ENCODE assay signal across 24 cellular contexts in the genomic region with DNA sequence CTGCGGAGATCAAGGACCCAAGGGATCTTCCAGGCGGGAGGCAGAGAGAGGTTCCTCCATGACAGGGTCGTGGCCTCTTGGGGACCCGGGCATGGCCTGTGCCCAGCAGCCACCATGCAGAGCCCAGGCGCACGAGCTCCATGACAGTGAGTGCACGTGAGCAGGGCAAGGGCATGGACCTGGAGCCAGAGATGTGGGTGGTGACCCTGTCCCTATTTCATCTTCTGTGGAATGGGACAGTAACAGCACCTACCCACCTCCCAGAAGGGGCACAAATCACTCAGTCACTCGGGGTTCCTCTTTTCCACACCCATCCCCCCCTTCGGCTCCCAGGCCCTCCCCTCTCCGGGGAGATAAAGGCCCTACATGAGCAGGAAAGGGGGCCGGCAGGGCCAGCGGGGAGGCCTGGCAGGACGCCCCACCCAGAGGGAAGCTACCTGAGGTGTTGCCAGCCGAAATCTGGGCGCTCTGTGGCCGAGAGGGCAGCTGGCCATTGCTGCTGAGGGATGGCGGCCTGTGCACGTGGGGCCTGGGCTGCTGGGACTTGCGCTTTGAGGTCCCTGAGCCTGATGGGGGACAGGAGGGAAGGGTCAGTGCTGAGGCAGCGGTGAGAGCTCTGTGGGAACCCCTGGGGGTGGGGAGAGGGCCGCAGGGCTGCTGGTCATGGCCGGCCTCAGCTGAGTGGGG. TPM values are rescaled to one million over a fixed set of nuclear protein-coding genes. Genes with fewer than 3 reads are reported as not detected.
DNase-seq lines count a peak whose midpoint lies in the region; ATAC-seq, FAIRE-seq and TF ChIP-seq lines count a peak whose summit lies in the region.
"Had no signal": no experiment of that assay in that cellular context is flagged by ENCODE, and none has a peak within 500 bp of the region (broad histone marks: within the 10 kb centered on the region; RNA-seq: fewer than 3 reads in every experiment).

No MANE protein-coding gene starts in this region.

- no peak for TF ChIP-seq RAD21 in SK-N-SH (IDR thresholded peaks at IDR 0.05; ENCODE audit: low read length)
- no peak for TF ChIP-seq RAD21 in HepG2 (CRISPR knock-in tag; IDR thresholded peaks at IDR 0.05)

- H3K27ac ChIP-seq in SK-N-SH (ENCODE audit: low read depth in 2 of 2, low read length in 1 of 2) (no peak overlapping the region), SU-DHL-6 (ENCODE audit: low read depth, low read length) (peak overlapping the region; percentile 98), HepG2 (ENCODE audit: extremely low read length, insufficient read depth, low read length) (no peak overlapping the region)
- H3K27ac ChIP-seq in BLaER1 treated with 17β-estradiol and CSF1 and Interleukin-3, amounts not matched to agents 10 nM and 100 nM: peak overlapping the region in 3 of 11 experiments; percentile 2 to 36 (median 9); a peak in 4 of 22 replicates
- H3K27ac ChIP-seq: 22Rv1, cardiac muscle cell, KMS-11, parathyroid adenoma had no signal

- H3K9me2 ChIP-seq in SK-N-SH (no peaks in the 10 kb centered on the region), SU-DHL-6 (replicated peaks; ENCODE audit: insufficient read depth, low read length) (no peaks in the 10 kb centered on the region)

- in situ Hi-C loops in HepG2 (cut with HindIII; ENCODE audit: extremely low pct_ligation_motif_present, low pct_unique_long_range_greater_than_20kb): loop anchor here (5.0 kb wide), 1 partner anchor 153 kb away; no protein-coding TSS in a partner anchor

- intact Hi-C loops in HepG2 (cut with micrococcal nuclease; ENCODE audit: unreplicated experiment): loop anchor here (10.0 kb wide), 1 partner anchor 91 kb away; no protein-coding TSS in a partner anchor

- no peak overlapping the region for H2AFZ ChIP-seq in SK-N-SH (ENCODE audit: low read depth)
- H2AFZ ChIP-seq in SU-DHL-6 (ENCODE audit: low read depth, low read length, severe bottlenecking): no peak overlapping the region
- no peak overlapping the region for H2AFZ ChIP-seq in HepG2 (ENCODE audit: low read length)
- H2AFZ ChIP-seq: parathyroid adenoma had no signal

- no peak overlapping the region for H3K4me3 ChIP-seq in SK-N-SH (ENCODE audit: low read depth in 2 of 2, low read length in 1 of 2)
- H3K4me3 ChIP-seq in BLaER1 treated with 17β-estradiol and CSF1 and Interleukin-3, amounts not matched to agents 10 nM and 100 nM: no peak overlapping the region
- H3K4me3 ChIP-seq in SU-DHL-6 (ENCODE audit: insufficient read depth, low read length, poor library complexity, severe bottlenecking): no peak overlapping the region
- no peak overlapping the region for H3K4me3 ChIP-seq in HepG2 (replicated peaks in 1 of 3; ENCODE audit: insufficient read depth in 1 of 3, low read depth in 2 of 3, low read length in 3 of 3)
- H3K4me3 ChIP-seq: cardiac muscle cell had no signal

- H3K4me1 ChIP-seq in SK-N-SH (ENCODE audit: control insufficient read depth in 1 of 2, insufficient read depth in 2 of 2, low read depth in 1 of 2, low read length in 1 of 2): peaks cover 5 to 7% of the 10 kb centered on the region in 2 experiments; a peak in 1 of 4 replicates
- H3K4me1 ChIP-seq in BLaER1 treated with 17β-estradiol and CSF1 and Interleukin-3, amounts not matched to agents 10 nM and 100 nM: peaks cover 57 to 72% (median 67%) of the 10 kb centered on the region in 10 experiments
- peaks cover 14% of the 10 kb centered on the region for H3K4me1 ChIP-seq in HepG2 (ENCODE audit: insufficient read depth, low read length)
- H3K4me1 ChIP-seq: BE2C had no signal

- H3K4me2 ChIP-seq in SK-N-SH (no peak overlapping the region), SU-DHL-6 (ENCODE audit: low read depth, low read length, poor library complexity, severe bottlenecking) (peak overlapping the region; percentile 19), HepG2 (ENCODE audit: low read depth, low read length) (no peak overlapping the region)
- H3K4me2 ChIP-seq in BLaER1 treated with 17β-estradiol and CSF1 and Interleukin-3, amounts not matched to agents 10 nM and 100 nM: peak overlapping the region in 10 of 11 experiments; percentile 12 to 59 (median 42); a peak in 17 of 22 replicates
- H3K4me2 ChIP-seq: KMS-11 had no signal

- no peak for TF ChIP-seq POLR2A in HepG2 (IDR thresholded peaks at IDR 0.05; ENCODE audit: insufficient read depth in 1 of 2, low read depth in 2 of 2, low read length in 2 of 2)

- H4K20me1 ChIP-seq in SK-N-SH (ENCODE audit: insufficient read depth) (0 out of 2 replicates have a peak, but pooled peaks cover 4% of the 10 kb centered on the region), SU-DHL-6 (ENCODE audit: low read depth, low read length) (no peaks in the 10 kb centered on the region), HepG2 (ENCODE audit: insufficient read depth, low read length) (no peaks in the 10 kb centered on the region)
- peaks cover 0 to 39% (median 0%) of the 10 kb centered on the region in 11 experiments; a peak in 7 of 22 replicates for H4K20me1 ChIP-seq in BLaER1 treated with 17β-estradiol and CSF1 and Interleukin-3, amounts not matched to agents 10 nM and 100 nM

- TF ChIP-seq EP300 in SK-N-SH (IDR thresholded peaks at IDR 0.05; ENCODE audit: borderline replicate concordance in 1 of 2, low read depth in 1 of 2, low read length in 1 of 2): no peak
- TF ChIP-seq EP300 in HepG2 (IDR thresholded peaks at IDR 0.05; ENCODE audit: low read depth in 2 of 2, low read length in 2 of 2): no peak
- TF ChIP-seq EP300 in HepG2 (CRISPR knock-in tag; IDR thresholded peaks at IDR 0.05; ENCODE audit: borderline replicate concordance): no peak

- POLR2A ChIA-PET in SK-N-SH (lab: Yijun Ruan, JAX): no interaction called here
- POLR2A ChIA-PET in HepG2 (lab: Yijun Ruan, JAX): interaction anchor here (1.1 kb wide), 1 partner anchor 9 kb away, joined by 3 read pairs; no protein-coding TSS in a partner anchor

- H3K36me3 ChIP-seq in SK-N-SH (replicated peaks in 1 of 2; ENCODE audit: control insufficient read depth in 1 of 2, insufficient read depth in 2 of 2, low read length in 1 of 2) (peaks cover 0 to 10% of the 10 kb centered on the region in 2 experiments), SU-DHL-6 (ENCODE audit: low read length) (no peaks in the 10 kb centered on the region), HepG2 (replicated peaks in 1 of 2; ENCODE audit: control insufficient read depth in 1 of 2, insufficient read depth in 2 of 2, low read length in 2 of 2) (peaks cover 0 to 3% of the 10 kb centered on the region in 2 experiments; a peak in 2 of 5 replicates)
- H3K36me3 ChIP-seq in BLaER1 treated with 17β-estradiol and CSF1 and Interleukin-3, amounts not matched to agents 10 nM and 100 nM: peaks cover 0 to 11% (median 7%) of the 10 kb centered on the region in 11 experiments; a peak in 18 of 22 replicates
- H3K36me3 ChIP-seq: BE2C, cardiac muscle cell had no signal

- CTCF ChIA-PET in SK-N-SH (lab: Yijun Ruan, JAX) (interaction anchor here (0.7 to 4.2 kb wide), 13 partner anchors 9 to 261 kb away, joined by 3 to 31 read pairs (median 4); a partner anchor contains a TSS), HepG2 (lab: Yijun Ruan, JAX; ENCODE audit: low intra/inter-chr PET ratio, low total read pairs) (interaction anchor here (0.8 kb wide), 1 partner anchor 154 kb away, joined by 4 read pairs; no protein-coding TSS in a partner anchor)

- ATAC-seq in SK-N-SH treated with all-trans-retinoic acid at 6 μM for 48 hours (no peak), HepG2 (no peak), GM21576 (IDR thresholded peaks at IDR 0.05; ENCODE audit: unreplicated experiment) (no peak), GM21737 (IDR thresholded peaks at IDR 0.05; ENCODE audit: unreplicated experiment) (no peak)

- DNase-seq in SK-N-SH: peak; percentile 36
- no peak for DNase-seq in HepG2 (ENCODE audit: low spot score)
- no peak for DNase-seq in NOMO-1 (lab: John Stamatoyannopoulos, UW; ENCODE audit: unreplicated experiment in 2 of 2)
- DNase-seq: activated CD4-positive, alpha-beta T cell treated with anti-CD3 and anti-CD28 coated beads, Interleukin-2, amount 50 U/mL, for 48 hours; amygdala; BE2C; dermis blood vessel endothelial cell; GDM1; mammary epithelial cell; NCI-H1930; NCI-H446 treated with DMSO at 0.1 percent for 48 hours; NK-92 treated with Interleukin-12 subunit alpha and Interleukin-12 subunit beta, amount 100 ng/mL, for 24 hours; stimulated activated CD4-positive, alpha-beta T cell treated with anti-CD3 and anti-CD28 coated beads, Interleukin-2, amount 100 ng/mL, for 48 hours had no signal

- H3F3A ChIP-seq in SK-N-SH (replicated peaks; ENCODE audit: insufficient read depth): peaks cover 3% of the 10 kb centered on the region
- peaks cover 29% of the 10 kb centered on the region for H3F3A ChIP-seq in SU-DHL-6 (ENCODE audit: insufficient read depth)

- no peak for FAIRE-seq in HepG2 (lab: Jason Lieb, UNC)
- FAIRE-seq: keratinocyte, urothelium cell line had no signal

- no peaks in the 10 kb centered on the region for H3K27me3 ChIP-seq in SK-N-SH (ENCODE audit: insufficient read depth)
- H3K27me3 ChIP-seq in BLaER1 treated with 17β-estradiol and CSF1 and Interleukin-3, amounts not matched to agents 10 nM and 100 nM: no peaks in the 10 kb centered on the region
- H3K27me3 ChIP-seq in SU-DHL-6 (ENCODE audit: low read length): no peaks in the 10 kb centered on the region
- H3K27me3 ChIP-seq in HepG2 (ENCODE audit: control insufficient read depth in 1 of 2, insufficient read depth in 2 of 2, low read length in 2 of 2): no peaks in the 10 kb centered on the region
- H3K27me3 ChIP-seq: BE2C, cardiac muscle cell had no signal

- H3K9ac ChIP-seq in SK-N-SH (no peak overlapping the region), SU-DHL-6 (ENCODE audit: low read length) (peak overlapping the region; percentile 13; the same call in 1 of the 2 replicates), HepG2 (ENCODE audit: insufficient read depth, low read depth, low read length) (no peak overlapping the region)
- H3K9ac ChIP-seq in BLaER1 treated with 17β-estradiol and CSF1 and Interleukin-3, amounts not matched to agents 10 nM and 100 nM: peak overlapping the region in 2 of 11 experiments; percentile 26 to 33; a peak in 2 of 22 replicates
- H3K9ac ChIP-seq: KMS-11, parathyroid adenoma had no signal

- WGBS in SK-N-SH (ENCODE audit: low lambda C conversion rate): 92% methylated on average over 19 of the region's 22 CpGs
- WGBS in HepG2 (ENCODE audit: low lambda C conversion rate): 85% methylated on average over 17 of the region's 22 CpGs

- peaks cover 12% of the 10 kb centered on the region; the same call in 1 of the 2 replicates for H3K79me2 ChIP-seq in SK-N-SH (ENCODE audit: insufficient read depth)
- H3K79me2 ChIP-seq in SU-DHL-6 (ENCODE audit: insufficient read depth, low read length): no peaks in the 10 kb centered on the region
- H3K79me2 ChIP-seq in HepG2 (ENCODE audit: insufficient read depth, low read length): no peaks in the 10 kb centered on the region
- H3K79me2 ChIP-seq: parathyroid adenoma had no signal

- no peaks in the 10 kb centered on the region for H3K9me3 ChIP-seq in SK-N-SH
- H3K9me3 ChIP-seq in BLaER1 treated with 17β-estradiol and CSF1 and Interleukin-3, amounts not matched to agents 10 nM and 100 nM (replicated peaks in 1 of 11): no peaks in the 10 kb centered on the region
- H3K9me3 ChIP-seq in SU-DHL-6 (ENCODE audit: insufficient read depth, low read length): no peaks in the 10 kb centered on the region
- no peaks in the 10 kb centered on the region for H3K9me3 ChIP-seq in HepG2 (ENCODE audit: low read length)
- H3K9me3 ChIP-seq: BE2C had no signal

- no peak for TF ChIP-seq CTCF in SK-N-SH (IDR thresholded peaks at IDR 0.05)
- no peak for TF ChIP-seq CTCF in SU-DHL-6 (IDR thresholded peaks at IDR 0.05; ENCODE audit: insufficient read depth, low read length, poor library complexity, severe bottlenecking)
- TF ChIP-seq CTCF in HepG2 (CRISPR knock-in tag; IDR thresholded peaks at IDR 0.05): no peak

- BruUV-seq in HepG2 (replicated peaks; lab: Mats Ljungman, UMichigan): no TSS peak

RNA-seq across cellular contexts. Expression of a gene that starts 10.4 kb away (rescaled TPM):
- polyA plus RNA-seq in SK-N-SH (2012; rRNA removed) (16.7 and 27.0 TPM in 2 replicates), HepG2 (2011; rRNA removed) (50.5 and 89.7 TPM in 2 replicates)
- polyA plus RNA-seq in SK-N-SH (2012; cell fraction: cytosol; rRNA removed): 10.3 and 14.0 TPM in 2 replicates
- polyA plus RNA-seq in SK-N-SH (2012; cell fraction: nucleus; rRNA removed): 14.0 and 19.5 TPM in 2 replicates
- total RNA-seq in HepG2 (2016; rRNA removed; fragmentation: Illumina TruSeq; extraction: Trizol): 3.3 and 5.3 TPM in 2 replicates
- 6.8 and 10.0 TPM in 2 replicates for total RNA-seq in HepG2 (2016; cell fraction: cytosol; rRNA removed; fragmentation: Illumina TruSeq; extraction: Trizol; ENCODE audit: low read depth)
- 4.4 and 4.5 TPM in 2 replicates for total RNA-seq in HepG2 (2016; cell fraction: insoluble cytoplasmic fraction; rRNA removed; fragmentation: Illumina TruSeq; extraction: Trizol)
- 9.1 and 9.4 TPM in 2 replicates for total RNA-seq in HepG2 (2016; cell fraction: membrane; rRNA removed; fragmentation: Illumina TruSeq; extraction: Trizol)
- total RNA-seq in HepG2 (2016; cell fraction: nucleus; rRNA removed; fragmentation: Illumina TruSeq; extraction: Trizol): 2.6 and 3.2 TPM in 2 replicates
- polyA plus RNA-seq in HepG2 (2011; cell fraction: cytosol; rRNA removed): 14.6 and 28.0 TPM in 2 replicates
- 19.7 and 23.1 TPM in 2 replicates for polyA plus RNA-seq in HepG2 (2011; cell fraction: nucleus; rRNA removed)
- polyA plus RNA-seq in HepG2 (2012): 16.6 and 21.8 TPM in 2 replicates
- 26.5 and 33.4 TPM in 2 replicates for polyA plus RNA-seq in HepG2 (2016; cell fraction: cytosol; fragmentation: Illumina TruSeq; extraction: Trizol; ENCODE audit: low read depth)
- 15.4 and 17.2 TPM in 2 replicates for polyA plus RNA-seq in HepG2 (2016; cell fraction: insoluble cytoplasmic fraction; fragmentation: Illumina TruSeq; extraction: Trizol; ENCODE audit: low read depth)
- polyA plus RNA-seq in HepG2 (2016; cell fraction: membrane; fragmentation: Illumina TruSeq; extraction: Trizol; ENCODE audit: low read depth): 28.1 and 30.3 TPM in 2 replicates
- polyA plus RNA-seq in HepG2 (2016; cell fraction: nucleus; fragmentation: Illumina TruSeq; extraction: Trizol; ENCODE audit: insufficient read depth, low read depth): 8.4 and 13.3 TPM in 2 replicates
- 24.6 and 37.9 TPM in 2 replicates for polyA minus RNA-seq in HepG2 (2011; rRNA and poly(A)+ RNA removed; ENCODE audit: low replicate concordance)
- polyA minus RNA-seq in HepG2 (2011; cell fraction: cytosol; rRNA and poly(A)+ RNA removed): 14.7 and 29.2 TPM in 2 replicates
- polyA minus RNA-seq in HepG2 (2011; cell fraction: nucleus; rRNA and poly(A)+ RNA removed): 4.2 and 7.1 TPM in 2 replicates

RNA-seq across cellular contexts. Expression of a gene that starts 32.6 kb away (rescaled TPM):
- polyA plus RNA-seq in SK-N-SH (2012; rRNA removed) (6.2 and 7.6 TPM in 2 replicates), HepG2 (2011; rRNA removed) (5.7 and 11.5 TPM in 2 replicates)
- polyA plus RNA-seq in SK-N-SH (2012; cell fraction: cytosol; rRNA removed): 1.8 and 3.0 TPM in 2 replicates
- 32.3 and 33.8 TPM in 2 replicates for polyA plus RNA-seq in SK-N-SH (2012; cell fraction: nucleus; rRNA removed)
- 2.7 and 3.7 TPM in 2 replicates for total RNA-seq in HepG2 (2016; rRNA removed; fragmentation: Illumina TruSeq; extraction: Trizol)
- total RNA-seq in HepG2 (2016; cell fraction: cytosol; rRNA removed; fragmentation: Illumina TruSeq; extraction: Trizol; ENCODE audit: low read depth): 3.1 and 3.3 TPM in 2 replicates
- total RNA-seq in HepG2 (2016; cell fraction: insoluble cytoplasmic fraction; rRNA removed; fragmentation: Illumina TruSeq; extraction: Trizol): 2.3 and 3.7 TPM in 2 replicates
- total RNA-seq in HepG2 (2016; cell fraction: membrane; rRNA removed; fragmentation: Illumina TruSeq; extraction: Trizol): 4.0 and 4.5 TPM in 2 replicates
- total RNA-seq in HepG2 (2016; cell fraction: nucleus; rRNA removed; fragmentation: Illumina TruSeq; extraction: Trizol): 4.4 and 6.1 TPM in 2 replicates
- 3.4 and 3.8 TPM in 2 replicates for polyA plus RNA-seq in HepG2 (2011; cell fraction: cytosol; rRNA removed)
- 58.0 and 60.6 TPM in 2 replicates for polyA plus RNA-seq in HepG2 (2011; cell fraction: nucleus; rRNA removed)
- polyA plus RNA-seq in HepG2 (2012): 1.5 and 7.5 TPM in 2 replicates
- 0.94 and 1.1 TPM in 2 replicates for polyA plus RNA-seq in HepG2 (2016; cell fraction: cytosol; fragmentation: Illumina TruSeq; extraction: Trizol; ENCODE audit: low read depth)
- polyA plus RNA-seq in HepG2 (2016; cell fraction: insoluble cytoplasmic fraction; fragmentation: Illumina TruSeq; extraction: Trizol; ENCODE audit: low read depth): 1.2 TPM in 2 replicates
- polyA plus RNA-seq in HepG2 (2016; cell fraction: membrane; fragmentation: Illumina TruSeq; extraction: Trizol; ENCODE audit: low read depth): 1.0 and 1.5 TPM in 2 replicates
- polyA plus RNA-seq in HepG2 (2016; cell fraction: nucleus; fragmentation: Illumina TruSeq; extraction: Trizol; ENCODE audit: insufficient read depth, low read depth): 10.2 and 12.1 TPM in 2 replicates
- polyA minus RNA-seq in HepG2 (2011; rRNA and poly(A)+ RNA removed; ENCODE audit: low replicate concordance): 6.3 and 21.9 TPM in 2 replicates
- 2.5 and 3.3 TPM in 2 replicates for polyA minus RNA-seq in HepG2 (2011; cell fraction: cytosol; rRNA and poly(A)+ RNA removed)
- 12.0 and 17.0 TPM in 2 replicates for polyA minus RNA-seq in HepG2 (2011; cell fraction: nucleus; rRNA and poly(A)+ RNA removed)

RNA-seq across cellular contexts. Expression of a gene that starts 35.2 kb away (rescaled TPM):
- polyA plus RNA-seq in SK-N-SH (2012; rRNA removed): 5.2 TPM in 2 replicates
- 4.1 and 6.3 TPM in 2 replicates for polyA plus RNA-seq in SK-N-SH (2012; cell fraction: cytosol; rRNA removed)
- polyA plus RNA-seq in SK-N-SH (2012; cell fraction: nucleus; rRNA removed): 5.5 and 8.1 TPM in 2 replicates
- total RNA-seq in HepG2 (2016; rRNA removed; fragmentation: Illumina TruSeq; extraction: Trizol): 1.4 and 1.5 TPM in 2 replicates
- total RNA-seq in HepG2 (2016; cell fraction: cytosol; rRNA removed; fragmentation: Illumina TruSeq; extraction: Trizol; ENCODE audit: low read depth): 1.0 and 1.9 TPM in 2 replicates
- 1.5 and 2.1 TPM in 2 replicates for total RNA-seq in HepG2 (2016; cell fraction: insoluble cytoplasmic fraction; rRNA removed; fragmentation: Illumina TruSeq; extraction: Trizol)
- 3.1 and 3.6 TPM in 2 replicates for total RNA-seq in HepG2 (2016; cell fraction: membrane; rRNA removed; fragmentation: Illumina TruSeq; extraction: Trizol)
- total RNA-seq in HepG2 (2016; cell fraction: nucleus; rRNA removed; fragmentation: Illumina TruSeq; extraction: Trizol): 1.0 and 2.8 TPM in 2 replicates
- 0.44 and 0.82 TPM in 2 replicates for polyA plus RNA-seq in HepG2 (2011; rRNA removed)
- 0.52 and 0.71 TPM in 2 replicates for polyA plus RNA-seq in HepG2 (2011; cell fraction: cytosol; rRNA removed)
- polyA plus RNA-seq in HepG2 (2011; cell fraction: nucleus; rRNA removed): 0.42 TPM in 2 replicates
- polyA plus RNA-seq in HepG2 (2012): 0.86 and 1.1 TPM in 2 replicates
- polyA plus RNA-seq in HepG2 (2016; cell fraction: cytosol; fragmentation: Illumina TruSeq; extraction: Trizol; ENCODE audit: low read depth): 1.7 and 2.0 TPM in 2 replicates
- 1.9 and 2.1 TPM in 2 replicates for polyA plus RNA-seq in HepG2 (2016; cell fraction: insoluble cytoplasmic fraction; fragmentation: Illumina TruSeq; extraction: Trizol; ENCODE audit: low read depth)
- polyA plus RNA-seq in HepG2 (2016; cell fraction: membrane; fragmentation: Illumina TruSeq; extraction: Trizol; ENCODE audit: low read depth): 3.0 and 5.1 TPM in 2 replicates
- polyA plus RNA-seq in HepG2 (2016; cell fraction: nucleus; fragmentation: Illumina TruSeq; extraction: Trizol; ENCODE audit: insufficient read depth, low read depth): 1.8 and 3.8 TPM in 2 replicates
- 0.66 and 3.2 TPM in 2 replicates for polyA minus RNA-seq in HepG2 (2011; rRNA and poly(A)+ RNA removed; ENCODE audit: low replicate concordance)
- 0.79 and 1.5 TPM in 2 replicates for polyA minus RNA-seq in HepG2 (2011; cell fraction: cytosol; rRNA and poly(A)+ RNA removed)
- 0.77 and 0.99 TPM in 2 replicates for polyA minus RNA-seq in HepG2 (2011; cell fraction: nucleus; rRNA and poly(A)+ RNA removed)
- total RNA-seq: mammary epithelial cell had no signal
- polyA plus RNA-seq: keratinocyte had no signal

Comparison
In these comparisons a context has a peak if more than half of its experiments do, and no peak if none do; other contexts are left out.
1. H3K4me2 ChIP-seq: peak in BLaER1 treated with 17β-estradiol and CSF1 and Interleukin-3, amounts not matched to agents 10 nM and 100 nM (10 of 11) and SU-DHL-6 (single experiment); none in SK-N-SH (single experiment) and HepG2 (single experiment).